ENCODE assay signal across 1 cellular context in the genomic region with DNA sequence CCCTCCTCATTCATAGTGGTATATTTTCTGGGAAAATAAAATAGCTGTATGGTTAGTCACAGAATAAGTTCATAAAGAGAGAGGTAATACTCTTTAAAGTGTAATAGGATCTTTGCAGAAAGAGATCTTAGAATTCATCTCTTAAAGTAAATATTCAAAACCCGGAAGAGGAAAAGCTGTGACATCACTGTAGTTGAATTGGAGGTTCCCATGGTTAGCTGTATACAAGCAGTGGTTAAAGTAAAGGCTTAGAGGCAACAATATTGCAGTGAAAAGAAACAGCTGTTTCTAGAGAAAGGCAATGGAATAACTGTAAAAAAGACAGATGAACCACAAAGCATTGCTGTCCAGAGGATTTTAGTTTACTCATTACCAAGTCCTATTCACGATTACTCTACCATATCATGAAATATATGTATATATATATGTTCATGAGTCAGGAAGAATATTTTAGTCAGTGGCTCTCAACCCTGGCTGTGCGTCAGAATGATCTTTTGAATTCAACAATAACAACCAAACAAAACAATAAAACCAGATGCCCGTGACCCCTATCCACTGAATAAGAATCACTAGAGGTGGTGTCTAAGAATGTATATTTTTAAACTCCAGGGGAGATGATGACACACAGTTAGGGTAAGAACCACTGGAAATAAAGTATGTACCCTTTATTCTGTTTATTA.
TF ChIP-seq lines count a peak whose summit lies in the region.

No MANE protein-coding gene starts in this region.

TF ChIP-seq in K562, 482 proteins besides CTCF, POLR2A, EP300 and RAD21:
- TF ChIP-seq ZNF175 (CRISPR knock-in tag; IDR thresholded peaks at IDR 0.05; ENCODE audit: low read depth), result no peak
- peak; percentile 51 for TF ChIP-seq ELF1 (tag; IDR thresholded peaks at IDR 0.05)
- peak; percentile 23; the same call in 1 of the 2 replicates for TF ChIP-seq RFX1 (IDR thresholded peaks at IDR 0.05)
- TF ChIP-seq KLF16 (IDR thresholded peaks at IDR 0.05), result no peak
- no peak for TF ChIP-seq ZNF274 (IDR thresholded peaks at IDR 0.05; ENCODE audit: borderline replicate concordance, low read depth, low read length)
- no peak for TF ChIP-seq HIVEP1 (CRISPR knock-in tag; IDR thresholded peaks at IDR 0.05)
- TF ChIP-seq, protein P1, sequence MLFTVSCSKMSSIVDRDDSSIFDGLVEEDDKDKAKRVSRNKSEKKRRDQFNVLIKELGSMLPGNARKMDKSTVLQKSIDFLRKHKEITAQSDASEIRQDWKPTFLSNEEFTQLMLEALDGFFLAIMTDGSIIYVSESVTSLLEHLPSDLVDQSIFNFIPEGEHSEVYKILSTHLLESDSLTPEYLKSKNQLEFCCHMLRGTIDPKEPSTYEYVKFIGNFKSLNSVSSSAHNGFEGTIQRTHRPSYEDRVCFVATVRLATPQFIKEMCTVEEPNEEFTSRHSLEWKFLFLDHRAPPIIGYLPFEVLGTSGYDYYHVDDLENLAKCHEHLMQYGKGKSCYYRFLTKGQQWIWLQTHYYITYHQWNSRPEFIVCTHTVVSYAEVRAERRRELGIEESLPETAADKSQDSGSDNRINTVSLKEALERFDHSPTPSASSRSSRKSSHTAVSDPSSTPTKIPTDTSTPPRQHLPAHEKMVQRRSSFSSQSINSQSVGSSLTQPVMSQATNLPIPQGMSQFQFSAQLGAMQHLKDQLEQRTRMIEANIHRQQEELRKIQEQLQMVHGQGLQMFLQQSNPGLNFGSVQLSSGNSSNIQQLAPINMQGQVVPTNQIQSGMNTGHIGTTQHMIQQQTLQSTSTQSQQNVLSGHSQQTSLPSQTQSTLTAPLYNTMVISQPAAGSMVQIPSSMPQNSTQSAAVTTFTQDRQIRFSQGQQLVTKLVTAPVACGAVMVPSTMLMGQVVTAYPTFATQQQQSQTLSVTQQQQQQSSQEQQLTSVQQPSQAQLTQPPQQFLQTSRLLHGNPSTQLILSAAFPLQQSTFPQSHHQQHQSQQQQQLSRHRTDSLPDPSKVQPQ (CRISPR knock-in tag; IDR thresholded peaks at IDR 0.05; ENCODE audit: borderline replicate concordance), result no peak
